Comparison of ENCODE assay signal across 1 cellular context in genomic region chr22:37792494-37792893, GRCh38.
A peak's percentile ranks its signal among the peaks of the same experiment; 100 is the strongest.
TF ChIP-seq lines count a peak whose summit lies in the region.

No MANE protein-coding gene starts in this region.

TF ChIP-seq in K562, 482 proteins besides CTCF, POLR2A, EP300 and RAD21 (continued from another document):
- 0 out of 2 replicates have a peak, but pooled peaks have one; percentile 29 for TF ChIP-seq ZBTB33 (CRISPR knock-in tag; IDR thresholded peaks at IDR 0.05)
- no peak for TF ChIP-seq ZNF41 (CRISPR knock-in tag; conservative IDR thresholded peaks at IDR 0.05)
